Comparison of ENCODE assay signal across 14 cellular contexts in genomic region chr16:84633622-84634021, GRCh38. TPM values are rescaled to one million over a fixed set of nuclear protein-coding genes. Genes with fewer than 3 reads are reported as not detected.
DNase-seq lines count a peak whose midpoint lies in the region; ATAC-seq and TF ChIP-seq lines count a peak whose summit lies in the region.
"Had no signal": no experiment of that assay in that cellular context is flagged by ENCODE, and none has a peak within 500 bp of the region (broad histone marks: within the 10 kb centered on the region; RNA-seq: fewer than 3 reads in every experiment).

No MANE protein-coding gene starts in this region.

- intact Hi-C loops in right cardiac atrium (cut with DNase I) (no loop called here), sciatic nerve (cut with DNase I) (loop anchor here (10.0 kb wide), 1 partner anchor 331 kb away; no protein-coding TSS in a partner anchor)
- intact Hi-C loops in naive thymus-derived CD4-positive, alpha-beta T cell (cut with micrococcal nuclease) = no loop called here

- no peaks in the 10 kb centered on the region for H3K27me3 Mint-ChIP-seq in GM23338 (ENCODE audit: insufficient read depth, low read depth, poor library complexity)
- H3K27me3 Mint-ChIP-seq in naive thymus-derived CD4-positive, alpha-beta T cell = peaks cover 0 to 62% (median 0%) of the 10 kb centered on the region in 5 donors

- POLR2A ChIA-PET in naive thymus-derived CD4-positive, alpha-beta T cell (lab: Charles Lee) = interaction anchor here (0.6 to 1.1 kb wide), 2 partner anchors 15 to 45 kb away, joined by 3 read pairs; no protein-coding TSS in a partner anchor

- H3K36me3 ChIP-seq in GM23338 (ENCODE audit: insufficient read depth) = no peaks in the 10 kb centered on the region
- no peaks in the 10 kb centered on the region for H3K36me3 ChIP-seq in naive thymus-derived CD4-positive, alpha-beta T cell (ENCODE audit: control insufficient read depth in 2 of 3, insufficient read depth in 3 of 3, low read length in 3 of 3)
- H3K36me3 ChIP-seq: ascending aorta, WERI-Rb-1 had no signal

- H3F3A ChIP-seq in GM23338 (replicated peaks; ENCODE audit: low read depth) = no peaks in the 10 kb centered on the region

- DNase-seq in GM23338 (ENCODE audit: low spot score) (no peak), amniotic epithelial cell (ENCODE audit: low read depth) (peak; percentile 84), right cardiac atrium (peak; percentile 88 to 97 (median 95)), sciatic nerve (ENCODE audit: low spot score) (peak; percentile 87), cerebellar cortex (ENCODE audit: low spot score) (no peak)
- no peak for DNase-seq in naive thymus-derived CD4-positive, alpha-beta T cell
- DNase-seq: activated T-cell treated with anti-CD3 and anti-CD28 coated beads for 4 hours; NCI-H82; stimulated activated CD8-positive, alpha-beta memory T cell treated with anti-CD3 and anti-CD28 coated beads, Interleukin-4, amount 100 ng/mL, for 48 hours; WERI-Rb-1 had no signal

- H3K4me3 ChIP-seq in GM23338 = no peak overlapping the region
- H3K4me3 ChIP-seq in right cardiac atrium (ENCODE audit: low read length) = no peak overlapping the region
- no peak overlapping the region for H3K4me3 ChIP-seq in naive thymus-derived CD4-positive, alpha-beta T cell (ENCODE audit: low read length)
- H3K4me3 ChIP-seq: ascending aorta, SK-N-MC had no signal

- H3K9me3 ChIP-seq in right cardiac atrium (ENCODE audit: control insufficient read depth, low read length) = no peaks in the 10 kb centered on the region
- H3K9me3 ChIP-seq in naive thymus-derived CD4-positive, alpha-beta T cell (ENCODE audit: control insufficient read depth in 2 of 3, low read length in 3 of 3) = no peaks in the 10 kb centered on the region
- H3K9me3 ChIP-seq: ascending aorta had no signal

- H3K9me2 ChIP-seq in GM23338 (ENCODE audit: insufficient read depth) = no peaks in the 10 kb centered on the region

- H3K4me2 ChIP-seq in GM23338 = no peak overlapping the region

- CTCF ChIA-PET in naive thymus-derived CD4-positive, alpha-beta T cell (lab: Charles Lee) = interaction anchor here (0.6 kb wide), 1 partner anchor 10 kb away, joined by 5 read pairs; no protein-coding TSS in a partner anchor

- H3K36me3 Mint-ChIP-seq in GM23338 (ENCODE audit: low read depth) = no peaks in the 10 kb centered on the region
- no peaks in the 10 kb centered on the region for H3K36me3 Mint-ChIP-seq in naive thymus-derived CD4-positive, alpha-beta T cell

- no peak overlapping the region for H3K27ac ChIP-seq in GM23338 (ENCODE audit: low read depth)
- peak overlapping the region; percentile 7 for H3K27ac ChIP-seq in right cardiac atrium (ENCODE audit: low read length)
- H3K27ac ChIP-seq in naive thymus-derived CD4-positive, alpha-beta T cell (ENCODE audit: low read depth, low read length) = no peak overlapping the region
- H3K27ac ChIP-seq: SK-N-MC, WERI-Rb-1 had no signal

- H3K27ac Mint-ChIP-seq in GM23338 = no peak overlapping the region
- H3K27ac Mint-ChIP-seq in naive thymus-derived CD4-positive, alpha-beta T cell = peak overlapping the region in 2 of 9 donors; percentile 22 to 37

- H3K4me1 Mint-ChIP-seq in GM23338 = peaks cover 9% of the 10 kb centered on the region
- H3K4me1 Mint-ChIP-seq in naive thymus-derived CD4-positive, alpha-beta T cell = peaks cover 27 to 59% (median 53%) of the 10 kb centered on the region in 7 donors

- H3K27me3 ChIP-seq in GM23338 (ENCODE audit: insufficient read depth) (no peaks in the 10 kb centered on the region), right cardiac atrium (ENCODE audit: control insufficient read depth, insufficient read depth) (no peaks in the 10 kb centered on the region)
- H3K27me3 ChIP-seq in naive thymus-derived CD4-positive, alpha-beta T cell (ENCODE audit: control insufficient read depth in 2 of 2, insufficient read depth in 2 of 2, low read length in 2 of 2) = no peaks in the 10 kb centered on the region
- H3K27me3 ChIP-seq: ascending aorta had no signal

- no peaks in the 10 kb centered on the region for H4K20me1 ChIP-seq in GM23338 (replicated peaks; ENCODE audit: insufficient read depth)

- no peak for TF ChIP-seq CTCF in GM23338 (conservative IDR thresholded peaks at IDR 0.05; ENCODE audit: low read depth in 2 of 2)

- ATAC-seq in GM23338 (peak; percentile 18; the same call in 1 of the 3 replicates), right cardiac atrium (peak; percentile 86 to 94), sciatic nerve (peak; percentile 94), GM19463 (IDR thresholded peaks at IDR 0.05; ENCODE audit: unreplicated experiment) (no peak), HG03354 (IDR thresholded peaks at IDR 0.05; ENCODE audit: poor library complexity, severe bottlenecking, unreplicated experiment) (no peak)
- ATAC-seq in naive thymus-derived CD4-positive, alpha-beta T cell = no peak

- H3K79me2 ChIP-seq in GM23338 (replicated peaks; ENCODE audit: insufficient read depth) = no peaks in the 10 kb centered on the region

- H2AFZ ChIP-seq in GM23338 = no peak overlapping the region

- no peak overlapping the region for H3K4me3 Mint-ChIP-seq in GM23338
- H3K4me3 Mint-ChIP-seq in naive thymus-derived CD4-positive, alpha-beta T cell = no peak overlapping the region

- 23% methylated on average over 9 of the region's 9 CpGs for whole genome bisulfite sequencing in right cardiac atrium

- H3K9me3 Mint-ChIP-seq in GM23338 = no peaks in the 10 kb centered on the region
- peaks cover 0 to under 1% (median 0%) of the 10 kb centered on the region in 11 donors for H3K9me3 Mint-ChIP-seq in naive thymus-derived CD4-positive, alpha-beta T cell

- H3K4me1 ChIP-seq in GM23338 (ENCODE audit: insufficient read depth) (0 out of 2 replicates have a peak, but pooled peaks cover 5% of the 10 kb centered on the region), right cardiac atrium (ENCODE audit: control insufficient read depth, insufficient read depth, low read length) (no peaks in the 10 kb centered on the region)
- H3K4me1 ChIP-seq in naive thymus-derived CD4-positive, alpha-beta T cell (ENCODE audit: control insufficient read depth in 2 of 2, insufficient read depth in 2 of 2, low read length in 2 of 2) = peaks cover 0 to 34% of the 10 kb centered on the region in 2 donors

TF ChIP-seq in GM23338, 12 proteins besides CTCF, POLR2A, EP300 and RAD21 (continues in another document):
- TF ChIP-seq POLR2AphosphoS5 (IDR thresholded peaks at IDR 0.05; ENCODE audit: low read depth) = no peak
- TF ChIP-seq ZNF331 (CRISPR knock-in tag; IDR thresholded peaks at IDR 0.05; ENCODE audit: low read depth) = no peak
- no peak for TF ChIP-seq ZNF114 (CRISPR knock-in tag; IDR thresholded peaks at IDR 0.05)
- TF ChIP-seq REST (IDR thresholded peaks at IDR 0.05; ENCODE audit: unreplicated experiment) = no peak

RNA-seq across cellular contexts. Expression of gene KLHL36, which starts 14.7 kb away (rescaled TPM):
- 54.6 and 70.4 TPM in 2 replicates for total RNA-seq in GM23338 (2014; rRNA removed; shearing (Covaris generic))
- polyA plus RNA-seq in GM23338 (2016; fragmentation: Nextera tagmentation; extraction: Ambion mirVana) (13.4 and 15.5 TPM in 2 replicates), right cardiac atrium (17.2 TPM)
- total RNA-seq in right cardiac atrium (10 to 100 TPM; 37.4 to 47.2 (median 41.1) TPM), sciatic nerve (60.2 TPM)
- 100 to 1,000 TPM in 2 of 5 experiments, 10 to 100 TPM in 3; 51.8 to 161 (median 97.8) TPM for total RNA-seq in naive thymus-derived CD4-positive, alpha-beta T cell
- polyA plus RNA-seq in naive thymus-derived CD4-positive, alpha-beta T cell = 10 to 100 TPM; 45.8 to 73.7 TPM

RNA-seq across cellular contexts. Expression of gene COTL1, which starts 15.7 kb away (rescaled TPM):
- total RNA-seq in GM23338 (2014; rRNA removed; shearing (Covaris generic)) = 111 and 117 TPM in 2 replicates
- 165 and 166 TPM in 2 replicates for polyA plus RNA-seq in GM23338 (2016; fragmentation: Nextera tagmentation; extraction: Ambion mirVana)
- total RNA-seq in right cardiac atrium = 10 to 100 TPM; 12.7 to 26.9 (median 23.5) TPM
- polyA plus RNA-seq in right cardiac atrium = 11.6 TPM
- total RNA-seq in sciatic nerve = 77.9 TPM
- 100 to 1,000 TPM in 3 of 5 experiments, 10 to 100 TPM in 2; 84.2 to 704 (median 172) TPM for total RNA-seq in naive thymus-derived CD4-positive, alpha-beta T cell
- polyA plus RNA-seq in naive thymus-derived CD4-positive, alpha-beta T cell = 100 to 1,000 TPM; 268 to 344 TPM

Comparison
In these comparisons a context has a peak if more than half of its experiments do, and no peak if none do; other contexts are left out.
1. ATAC-seq: peak in GM23338 (single experiment), right cardiac atrium (2 of 2) and sciatic nerve (single experiment); none in GM19463 (single experiment), HG03354 (single experiment) and naive thymus-derived CD4-positive, alpha-beta T cell (single experiment).
2. DNase-seq: peak in amniotic epithelial cell (single experiment), right cardiac atrium (3 of 3) and sciatic nerve (single experiment); none in GM23338 (single experiment), cerebellar cortex (single experiment) and naive thymus-derived CD4-positive, alpha-beta T cell (0 of 9).